ENCODE assay signal across 2 cellular contexts in genomic region chr17:15965510-15965909, GRCh38.
TF ChIP-seq lines count a peak whose summit lies in the region.

No MANE protein-coding gene starts in this region.

TF ChIP-seq in A549, 52 proteins besides CTCF, POLR2A, EP300 and RAD21 (continued from another document):
- TF ChIP-seq, protein P1, sequence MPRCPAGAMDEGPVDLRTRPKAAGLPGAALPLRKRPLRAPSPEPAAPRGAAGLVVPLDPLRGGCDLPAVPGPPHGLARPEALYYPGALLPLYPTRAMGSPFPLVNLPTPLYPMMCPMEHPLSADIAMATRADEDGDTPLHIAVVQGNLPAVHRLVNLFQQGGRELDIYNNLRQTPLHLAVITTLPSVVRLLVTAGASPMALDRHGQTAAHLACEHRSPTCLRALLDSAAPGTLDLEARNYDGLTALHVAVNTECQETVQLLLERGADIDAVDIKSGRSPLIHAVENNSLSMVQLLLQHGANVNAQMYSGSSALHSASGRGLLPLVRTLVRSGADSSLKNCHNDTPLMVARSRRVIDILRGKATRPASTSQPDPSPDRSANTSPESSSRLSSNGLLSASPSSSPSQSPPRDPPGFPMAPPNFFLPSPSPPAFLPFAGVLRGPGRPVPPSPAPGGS (IDR thresholded peaks at IDR 0.05): no peak
- no peak for TF ChIP-seq ZNF302 (CRISPR knock-in tag; IDR thresholded peaks at IDR 0.05)

TF ChIP-seq in HCT116, 20 proteins besides CTCF, POLR2A, EP300 and RAD21 (continued from another document):
- TF ChIP-seq, protein P2, sequence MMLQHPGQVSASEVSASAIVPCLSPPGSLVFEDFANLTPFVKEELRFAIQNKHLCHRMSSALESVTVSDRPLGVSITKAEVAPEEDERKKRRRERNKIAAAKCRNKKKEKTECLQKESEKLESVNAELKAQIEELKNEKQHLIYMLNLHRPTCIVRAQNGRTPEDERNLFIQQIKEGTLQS (IDR thresholded peaks at IDR 0.05): no peak
- TF ChIP-seq CEBPB (IDR thresholded peaks at IDR 0.05; ENCODE audit: low read depth) (no peak), ZNF274 (IDR thresholded peaks at IDR 0.05; ENCODE audit: low read depth, low read length) (no peak), ZBTB33 (IDR thresholded peaks at IDR 0.05; ENCODE audit: extremely low read depth, insufficient replicate concordance, low read length) (no peak), YY1 (IDR thresholded peaks at IDR 0.05; ENCODE audit: extremely low read depth, insufficient replicate concordance, low read depth, low read length) (no peak)
